15 cellular contexts compared by ENCODE assay signal in the genomic region with DNA sequence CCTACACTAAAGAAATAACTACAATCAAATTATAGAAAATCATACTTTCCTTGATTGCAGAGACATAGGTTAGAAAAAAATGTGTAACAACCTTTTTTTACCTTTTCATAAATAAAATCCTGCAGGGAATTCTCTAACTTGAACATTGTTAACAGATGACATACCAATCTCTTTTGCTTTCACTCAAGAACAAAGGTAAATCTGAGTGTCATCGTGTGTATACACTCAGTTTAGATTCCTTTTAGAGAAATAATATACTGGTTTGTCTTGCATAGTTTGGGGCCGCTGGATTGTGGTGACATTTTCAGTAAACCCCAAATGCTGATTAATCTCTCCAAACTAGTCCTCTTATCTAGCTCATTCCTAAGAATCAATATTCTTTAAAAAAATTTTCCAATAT. TPM values are rescaled to one million over a fixed set of nuclear protein-coding genes. Genes with fewer than 3 reads are reported as not detected.
DNase-seq lines count a peak whose midpoint lies in the region; ATAC-seq, FAIRE-seq and TF ChIP-seq lines count a peak whose summit lies in the region.
"Had no signal": no experiment of that assay in that cellular context is flagged by ENCODE, and none has a peak within 500 bp of the region (broad histone marks: within the 10 kb centered on the region; RNA-seq: fewer than 3 reads in every experiment).

No MANE protein-coding gene starts in this region.

- H4K20me1 ChIP-seq in mammary epithelial cell (ENCODE audit: insufficient read depth, low read length), result no peaks in the 10 kb centered on the region
- H4K20me1 ChIP-seq: BLaER1 treated with 17β-estradiol and CSF1 and Interleukin-3, amounts not matched to agents 10 nM and 100 nM had no signal

- H3K4me3 Mint-ChIP-seq in MCF 10A (ENCODE audit: unreplicated experiment) (no peak overlapping the region), type B pancreatic cell (peak overlapping the region; percentile 39)
- H3K4me3 Mint-ChIP-seq: CD4-positive, CD25-positive, alpha-beta regulatory T cell had no signal

- H3K4me1 ChIP-seq in mammary epithelial cell (ENCODE audit: insufficient read depth, low read length), result peaks cover 38% of the 10 kb centered on the region
- H3K4me1 ChIP-seq in Panc1 (ENCODE audit: control insufficient read depth, insufficient read depth, low read length), result peaks cover 12% of the 10 kb centered on the region

- H3K79me2 ChIP-seq in mammary epithelial cell (ENCODE audit: insufficient read depth, low read length), result no peaks in the 10 kb centered on the region

- CTCF ChIA-PET in mammary epithelial cell (lab: Charles Lee; ENCODE audit: low non-redundant PET), result no interaction called here
- CTCF ChIA-PET in MCF 10A (lab: Yijun Ruan, JAX), result no interaction called here
- CTCF ChIA-PET in Panc1 (lab: Charles Lee), result no interaction called here

- POLR2A ChIA-PET in MCF 10A (lab: Yijun Ruan, JAX), result no interaction called here
- POLR2A ChIA-PET in Panc1 (lab: Charles Lee), result no interaction called here

- H3K27me3 Mint-ChIP-seq in MCF 10A (ENCODE audit: insufficient read depth, unreplicated experiment) (no peaks in the 10 kb centered on the region), type B pancreatic cell (no peaks in the 10 kb centered on the region)

- H3K9me3 Mint-ChIP-seq in MCF 10A (ENCODE audit: unreplicated experiment) (no peaks in the 10 kb centered on the region), type B pancreatic cell (no peaks in the 10 kb centered on the region)
- H3K9me3 Mint-ChIP-seq: CD4-positive, CD25-positive, alpha-beta regulatory T cell had no signal

- in situ Hi-C loops in mammary epithelial cell (cut with MboI; ENCODE audit: low sequenced_read_pairs in 2 of 2), result loop anchor here in 1 of 2 donors (5.0 to 25.0 kb wide), 3 partner anchors 69 to 544 kb away; a partner anchor contains a TSS
- in situ Hi-C loops in Panc1 (cut with HindIII; ENCODE audit: low pct_unique_long_range_greater_than_20kb, low sequenced_read_pairs), result no loop called here
- in situ Hi-C loops in brain microvascular endothelial cell (cut with HindIII; ENCODE audit: low pct_ligation_motif_present, low sequenced_read_pairs), result loop anchor here (10.0 kb wide), 1 partner anchor 67 kb away; no protein-coding TSS in a partner anchor

- peak overlapping the region; percentile 36 for H3K9ac ChIP-seq in mammary epithelial cell (ENCODE audit: insufficient read depth, low read length)
- H3K9ac ChIP-seq: BLaER1 treated with 17β-estradiol and CSF1 and Interleukin-3, amounts not matched to agents 10 nM and 100 nM had no signal

- ATAC-seq in Panc1, result no peak
- no peak for ATAC-seq in GM18511 (IDR thresholded peaks at IDR 0.05; ENCODE audit: unreplicated experiment)

- intact Hi-C loops in mammary epithelial cell (cut with micrococcal nuclease) (no loop called here), MCF 10A (cut with micrococcal nuclease) (no loop called here), Panc1 (cut with micrococcal nuclease; ENCODE audit: unreplicated experiment) (loop anchor here (10.0 kb wide), 2 partner anchors 97 to 467 kb away; no protein-coding TSS in a partner anchor)

- H3K36me3 ChIP-seq in mammary epithelial cell (ENCODE audit: insufficient read depth, low read length) (no peaks in the 10 kb centered on the region), Panc1 (ENCODE audit: control insufficient read depth, insufficient read depth, low read length) (no peaks in the 10 kb centered on the region), brain microvascular endothelial cell (replicated peaks) (no peaks in the 10 kb centered on the region)
- H3K36me3 ChIP-seq: BLaER1 treated with 17β-estradiol and CSF1 and Interleukin-3, amounts not matched to agents 10 nM and 100 nM had no signal

- H3K27ac ChIP-seq in mammary epithelial cell (ENCODE audit: insufficient read depth, low read depth, low read length) (peak overlapping the region; percentile 70), Panc1 (ENCODE audit: low read length) (peak overlapping the region; percentile 71), brain microvascular endothelial cell (no peak overlapping the region)
- H3K27ac ChIP-seq: 22Rv1; BLaER1 treated with 17β-estradiol and CSF1 and Interleukin-3, amounts not matched to agents 10 nM and 100 nM had no signal

- H3K4me3 ChIP-seq in mammary epithelial cell (replicated peaks in 1 of 3; ENCODE audit: insufficient read depth in 1 of 3, low read depth in 2 of 3, low read length in 3 of 3), result peak overlapping the region in 1 of 3 experiments; percentile 24
- H3K4me3 ChIP-seq in Panc1 (ENCODE audit: low read depth in 2 of 2, low read length in 2 of 2), result no peak overlapping the region
- H3K4me3 ChIP-seq in brain microvascular endothelial cell (ENCODE audit: low read depth, low read length), result no peak overlapping the region
- H3K4me3 ChIP-seq: BLaER1 treated with 17β-estradiol and CSF1 and Interleukin-3, amounts not matched to agents 10 nM and 100 nM had no signal

- H3K27me3 ChIP-seq in mammary epithelial cell (ENCODE audit: insufficient read depth, low read length) (no peaks in the 10 kb centered on the region), Panc1 (ENCODE audit: control insufficient read depth, insufficient read depth, low read length) (no peaks in the 10 kb centered on the region), brain microvascular endothelial cell (replicated peaks) (no peaks in the 10 kb centered on the region)
- H3K27me3 ChIP-seq: BLaER1 treated with 17β-estradiol and CSF1 and Interleukin-3, amounts not matched to agents 10 nM and 100 nM had no signal

- DNase-seq in mammary epithelial cell, result no peak
- no peak for DNase-seq in MCF 10A (ENCODE audit: unreplicated experiment)
- DNase-seq in Panc1 (ENCODE audit: low read depth, low spot score), result no peak
- no peak for DNase-seq in type B pancreatic cell (ENCODE audit: extremely low spot score, unreplicated experiment)
- no peak for DNase-seq in brain microvascular endothelial cell
- no peak for DNase-seq in NCI-H345 (lab: John Stamatoyannopoulos, UW)
- DNase-seq: ACHN; CD4-positive, CD25-positive, alpha-beta regulatory T cell; DMS 273 treated with DMSO at 0.1 percent for 48 hours had no signal

- H3K9me3 ChIP-seq in mammary epithelial cell (replicated peaks; ENCODE audit: insufficient read depth, low read length), result no peaks in the 10 kb centered on the region
- H3K9me3 ChIP-seq in Panc1 (ENCODE audit: control insufficient read depth, insufficient read depth, low read depth, low read length), result no peaks in the 10 kb centered on the region

- no peak overlapping the region for H2AFZ ChIP-seq in mammary epithelial cell (ENCODE audit: low read depth, low read length)

- H3K4me1 Mint-ChIP-seq in MCF 10A (ENCODE audit: insufficient read depth, unreplicated experiment) (no peaks in the 10 kb centered on the region), type B pancreatic cell (ENCODE audit: unreplicated experiment) (peaks cover 4% of the 10 kb centered on the region)
- H3K4me1 Mint-ChIP-seq: CD4-positive, CD25-positive, alpha-beta regulatory T cell had no signal

- TF ChIP-seq CTCF in mammary epithelial cell (conservative IDR thresholded peaks at IDR 0.05 in 1 of 2, IDR thresholded peaks at IDR 0.05 in 1 of 2; ENCODE audit: extremely low read depth in 1 of 2, insufficient read depth in 1 of 2, low read depth in 1 of 2, low read length in 2 of 2) (no peak), MCF 10A (IDR thresholded peaks at IDR 0.05; ENCODE audit: unreplicated experiment) (no peak), Panc1 (IDR thresholded peaks at IDR 0.05) (no peak; the same call in 1 of the 2 replicates), type B pancreatic cell (conservative IDR thresholded peaks at IDR 0.05) (no peak), brain microvascular endothelial cell (IDR thresholded peaks at IDR 0.05; ENCODE audit: low read depth, low read length, missing control alignments) (no peak)

- peak overlapping the region; percentile 80 for H3K4me2 ChIP-seq in mammary epithelial cell (ENCODE audit: insufficient read depth, low read depth, low read length)
- H3K4me2 ChIP-seq: BLaER1 treated with 17β-estradiol and CSF1 and Interleukin-3, amounts not matched to agents 10 nM and 100 nM had no signal

- FAIRE-seq in islet of Langerhans (lab: Jason Lieb, UNC), result peak; percentile 13
- FAIRE-seq: H54 had no signal

- H3K36me3 Mint-ChIP-seq in MCF 10A (ENCODE audit: insufficient read depth, unreplicated experiment) (no peaks in the 10 kb centered on the region), type B pancreatic cell (no peaks in the 10 kb centered on the region)
- H3K36me3 Mint-ChIP-seq: CD4-positive, CD25-positive, alpha-beta regulatory T cell had no signal

- 13% methylated on average over 2 of the region's 2 CpGs for WGBS in mammary epithelial cell (ENCODE audit: low coverage, missing lambda C conversion rate)

- H3K27ac Mint-ChIP-seq in MCF 10A (ENCODE audit: low read depth, unreplicated experiment) (no peak overlapping the region), type B pancreatic cell (peak overlapping the region; percentile 96)

- BruUV-seq in mammary epithelial cell (replicated peaks; lab: Mats Ljungman, UMichigan) (no TSS peak), MCF 10A (replicated peaks; lab: Mats Ljungman, UMichigan) (no TSS peak), Panc1 (replicated peaks; lab: Mats Ljungman, UMichigan) (no TSS peak)

- dilution Hi-C loops in mammary epithelial cell (cut with HindIII; ENCODE audit: low sequenced_read_pairs), result no loop called here

RNA-seq across cellular contexts. Expression of a gene that starts 20.8 kb away (rescaled TPM):
- total RNA-seq in mammary epithelial cell (10 to 100 TPM; 51.5 to 96.9 TPM), MCF 10A (2022) (not detected in 2 replicates), Panc1 (2021; ENCODE audit: unreplicated experiment) (9.6 TPM), type B pancreatic cell (ENCODE audit: low replicate concordance) (73.4 and 77.4 TPM in 2 replicates)
- polyA plus RNA-seq in mammary epithelial cell, result 59.0 TPM
- 52.6 TPM for polyA minus RNA-seq in mammary epithelial cell
- 2.7 TPM for polyA plus RNA-seq in Panc1 (2012; ENCODE audit: insufficient read length)
- total RNA-seq: Daoy had no signal
